Comparison of ENCODE assay signal across 1 cellular context in the genomic region with DNA sequence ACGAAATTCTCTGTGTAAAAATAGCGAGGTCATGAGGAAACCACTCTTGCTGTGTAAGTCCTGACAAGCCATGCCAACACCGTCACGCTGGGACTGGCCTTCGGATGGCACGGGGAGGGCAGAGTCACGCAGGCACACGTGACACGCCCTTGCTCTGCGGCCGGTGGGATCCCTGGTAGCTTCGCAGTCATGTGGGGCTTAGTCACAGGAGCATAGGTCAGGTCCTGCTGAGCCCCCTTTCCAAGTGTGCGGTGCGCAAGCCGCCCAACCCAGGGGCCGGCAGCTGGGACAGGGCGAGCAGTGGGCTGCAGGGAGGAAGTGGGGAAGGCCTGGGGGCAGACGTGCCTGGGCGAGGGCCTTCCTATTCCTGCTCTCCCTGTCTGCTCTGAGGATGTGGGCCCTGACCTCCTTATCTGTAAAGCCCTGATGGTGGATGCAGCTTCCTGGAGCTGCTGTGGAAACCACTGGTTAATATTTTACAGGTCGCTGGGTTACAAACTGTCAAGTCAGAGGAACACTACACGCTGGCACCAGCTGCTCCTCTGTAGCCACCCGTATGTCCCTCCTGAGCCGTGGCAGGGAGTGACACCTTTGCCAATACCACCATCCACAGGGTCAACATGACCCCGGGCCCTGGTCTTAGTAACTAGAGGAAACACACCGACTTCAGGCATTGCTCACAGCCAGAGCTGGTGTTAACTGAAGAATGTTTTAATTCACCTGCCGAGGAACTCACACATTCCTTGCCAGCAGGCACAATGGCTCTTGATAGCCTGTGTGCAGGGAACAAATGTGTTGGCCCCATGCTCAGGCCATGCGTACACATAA.
TF ChIP-seq lines count a peak whose summit lies in the region.

No MANE protein-coding gene starts in this region.

TF ChIP-seq in K562, 482 proteins besides CTCF, POLR2A, EP300 and RAD21 (continued from another document):
- TF ChIP-seq ZNF512 (tag; IDR thresholded peaks at IDR 0.05) (no peak), RFX1 (IDR thresholded peaks at IDR 0.05) (no peak), SMARCB1 (IDR thresholded peaks at IDR 0.05; ENCODE audit: insufficient read length, low read depth) (no peak), ETV6 (IDR thresholded peaks at IDR 0.05; ENCODE audit: borderline replicate concordance in 1 of 2, low read depth in 2 of 2, low read length in 1 of 2) (no peak), ETV6 (CRISPR knock-in tag; IDR thresholded peaks at IDR 0.05; ENCODE audit: borderline replicate concordance) (no peak), TFE3 (CRISPR knock-in tag; IDR thresholded peaks at IDR 0.05) (peak; percentile 37; the same call in 1 of the 2 replicates), ERF (CRISPR knock-in tag; IDR thresholded peaks at IDR 0.05) (0 out of 2 replicates have a peak, but pooled peaks have one; percentile 24), MTA1 (IDR thresholded peaks at IDR 0.05; ENCODE audit: borderline replicate concordance) (no peak), HCFC1 (IDR thresholded peaks at IDR 0.05; ENCODE audit: low read depth, low read length) (no peak), CBFB (CRISPR knock-in tag; IDR thresholded peaks at IDR 0.05) (no peak), MCM7 (IDR thresholded peaks at IDR 0.05) (no peak), EWSR1 (IDR thresholded peaks at IDR 0.05; ENCODE audit: borderline replicate concordance, low read depth, partially characterized antibody) (no peak), NFE2 (IDR thresholded peaks at IDR 0.05; ENCODE audit: low read depth) (no peak), CBFA2T2 (conservative IDR thresholded peaks at IDR 0.05) (no peak), MLX (CRISPR knock-in tag; conservative IDR thresholded peaks at IDR 0.05) (no peak)
- TF ChIP-seq, protein P1, sequence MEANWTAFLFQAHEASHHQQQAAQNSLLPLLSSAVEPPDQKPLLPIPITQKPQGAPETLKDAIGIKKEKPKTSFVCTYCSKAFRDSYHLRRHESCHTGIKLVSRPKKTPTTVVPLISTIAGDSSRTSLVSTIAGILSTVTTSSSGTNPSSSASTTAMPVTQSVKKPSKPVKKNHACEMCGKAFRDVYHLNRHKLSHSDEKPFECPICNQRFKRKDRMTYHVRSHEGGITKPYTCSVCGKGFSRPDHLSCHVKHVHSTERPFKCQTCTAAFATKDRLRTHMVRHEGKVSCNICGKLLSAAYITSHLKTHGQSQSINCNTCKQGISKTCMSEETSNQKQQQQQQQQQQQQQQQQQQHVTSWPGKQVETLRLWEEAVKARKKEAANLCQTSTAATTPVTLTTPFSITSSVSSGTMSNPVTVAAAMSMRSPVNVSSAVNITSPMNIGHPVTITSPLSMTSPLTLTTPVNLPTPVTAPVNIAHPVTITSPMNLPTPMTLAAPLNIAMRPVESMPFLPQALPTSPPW (CRISPR knock-in tag; IDR thresholded peaks at IDR 0.05): no peak
TF ChIP-seq in K562: peak in this region for 15.
